ENCODE assay signal across 8 cellular contexts in the genomic region with DNA sequence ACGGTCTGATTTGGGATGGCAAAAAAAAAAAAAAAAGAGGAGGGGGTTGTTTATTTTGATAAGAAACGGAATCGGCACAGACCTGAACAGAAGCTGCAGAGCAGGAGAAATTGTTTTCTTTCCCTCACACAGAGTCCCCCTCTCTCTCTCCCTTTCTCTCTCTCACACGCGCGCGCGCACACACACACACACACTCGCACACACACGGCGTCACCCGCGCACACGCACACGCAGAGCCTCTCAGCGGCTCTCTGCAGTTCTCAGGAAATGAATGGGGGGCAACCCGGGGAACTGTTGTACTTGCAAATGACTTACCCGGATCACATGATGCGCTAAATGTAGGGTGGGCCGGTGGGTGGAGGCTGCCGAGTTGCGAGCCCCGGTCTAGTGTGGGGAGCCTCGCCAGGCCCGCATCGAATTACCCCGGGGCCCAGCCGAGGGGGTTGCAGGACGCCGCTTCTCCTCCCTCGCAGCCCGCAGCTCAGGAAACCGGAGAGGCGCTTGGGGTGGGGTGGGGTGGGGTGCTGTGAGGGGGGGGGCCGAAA. TPM values are rescaled to one million over a fixed set of nuclear protein-coding genes. Genes with fewer than 3 reads are reported as not detected.
A peak's percentile ranks its signal among the peaks of the same experiment; 100 is the strongest.
DNase-seq lines count a peak whose midpoint lies in the region; ATAC-seq lines count a peak whose summit lies in the region.

No MANE protein-coding gene starts in this region.

- peak overlapping the region; percentile 98 for H3K27ac ChIP-seq in naive thymus-derived CD4-positive, alpha-beta T cell (ENCODE audit: low read depth, low read length)

- H3K4me1 Mint-ChIP-seq in activated T-cell treated with anti-CD3 and anti-CD28 coated beads, Interleukin-2, amount 50 U/mL, for 4 hours (ENCODE audit: low read depth), result peaks cover 33% of the 10 kb centered on the region
- peaks cover 14 to 38% (median 37%) of the 10 kb centered on the region in 7 donors for H3K4me1 Mint-ChIP-seq in naive thymus-derived CD4-positive, alpha-beta T cell

- DNase-seq in Caki2 (ENCODE audit: low read depth), result peak; percentile 79
- peak; percentile 66 for DNase-seq in HT-29 (ENCODE audit: low spot score)
- DNase-seq in OCI-M1 (lab: John Stamatoyannopoulos, UW), result peak; percentile 70
- DNase-seq in activated T-cell treated with anti-CD3 and anti-CD28 coated beads, Interleukin-2, amount 50 U/mL, for 4 hours, result peak; percentile 82
- peak; percentile 95 for DNase-seq in fibroblast of gingiva (ENCODE audit: low read depth)
- peak; percentile 69 to 97 (median 93) for DNase-seq in naive thymus-derived CD4-positive, alpha-beta T cell
- peak; percentile 85 to 90 for DNase-seq in stimulated activated CD8-positive, alpha-beta memory T cell treated with anti-CD3 and anti-CD28 coated beads, Interleukin-7, amount 100 ng/mL, for 4 hours (ENCODE audit: low read depth in 2 of 2)

- peaks cover 0 to 6% (median 0%) of the 10 kb centered on the region in 3 experiments for H3K36me3 ChIP-seq in naive thymus-derived CD4-positive, alpha-beta T cell (ENCODE audit: control insufficient read depth in 2 of 3, insufficient read depth in 3 of 3, low read length in 3 of 3)

- peak; percentile 37 for ATAC-seq in GM21367 (IDR thresholded peaks at IDR 0.05; ENCODE audit: unreplicated experiment)
- ATAC-seq in activated T-cell treated with anti-CD3 and anti-CD28 coated beads, Interleukin-2, amount 50 U/mL, for 4 hours, result peak; percentile 55 to 59
- ATAC-seq in naive thymus-derived CD4-positive, alpha-beta T cell, result peak; percentile 72

- peak overlapping the region; percentile 97 to 100 (median 99) for H3K27ac Mint-ChIP-seq in naive thymus-derived CD4-positive, alpha-beta T cell

- in situ Hi-C loops in Caki2 (cut with HindIII; ENCODE audit: low pct_unique_long_range_greater_than_20kb, low sequenced_read_pairs), result no loop called here

- H3K27me3 ChIP-seq in naive thymus-derived CD4-positive, alpha-beta T cell (ENCODE audit: control insufficient read depth in 2 of 2, insufficient read depth in 2 of 2, low read length in 2 of 2), result no peaks in the 10 kb centered on the region

- no peaks in the 10 kb centered on the region for H3K9me3 ChIP-seq in naive thymus-derived CD4-positive, alpha-beta T cell (ENCODE audit: control insufficient read depth in 2 of 3, low read length in 3 of 3)

- intact Hi-C loops in naive thymus-derived CD4-positive, alpha-beta T cell (cut with micrococcal nuclease), result loop anchor here (1.0 to 5.0 kb wide), 25 partner anchors 15 to 1416 kb away; a partner anchor contains a TSS

- H3K4me3 ChIP-seq in naive thymus-derived CD4-positive, alpha-beta T cell (ENCODE audit: low read length), result peak overlapping the region; percentile 86

- POLR2A ChIA-PET in naive thymus-derived CD4-positive, alpha-beta T cell (lab: Charles Lee), result interaction anchor here (0.6 to 8.0 kb wide), 25 partner anchors 42 to 376 kb away, joined by 3 to 122 read pairs (median 6); no protein-coding TSS in a partner anchor

- H3K27me3 Mint-ChIP-seq in activated T-cell treated with anti-CD3 and anti-CD28 coated beads, Interleukin-2, amount 50 U/mL, for 4 hours (ENCODE audit: low read depth), result no peaks in the 10 kb centered on the region
- H3K27me3 Mint-ChIP-seq in naive thymus-derived CD4-positive, alpha-beta T cell, result peaks cover 0 to 5% (median 0%) of the 10 kb centered on the region in 5 donors

- H3K9me3 Mint-ChIP-seq in activated T-cell treated with anti-CD3 and anti-CD28 coated beads, Interleukin-2, amount 50 U/mL, for 4 hours, result no peaks in the 10 kb centered on the region
- peaks cover 0 to 5% (median 0%) of the 10 kb centered on the region in 11 donors for H3K9me3 Mint-ChIP-seq in naive thymus-derived CD4-positive, alpha-beta T cell

- no peaks in the 10 kb centered on the region for H3K36me3 Mint-ChIP-seq in activated T-cell treated with anti-CD3 and anti-CD28 coated beads, Interleukin-2, amount 50 U/mL, for 4 hours (ENCODE audit: insufficient read depth)
- H3K36me3 Mint-ChIP-seq in naive thymus-derived CD4-positive, alpha-beta T cell, result peaks cover 0 to 6% (median 0%) of the 10 kb centered on the region in 5 donors

- peaks cover 24 to 39% of the 10 kb centered on the region in 2 donors for H3K4me1 ChIP-seq in naive thymus-derived CD4-positive, alpha-beta T cell (ENCODE audit: control insufficient read depth in 2 of 2, insufficient read depth in 2 of 2, low read length in 2 of 2)

- peak overlapping the region; percentile 94 for H3K4me3 Mint-ChIP-seq in activated T-cell treated with anti-CD3 and anti-CD28 coated beads, Interleukin-2, amount 50 U/mL, for 4 hours
- H3K4me3 Mint-ChIP-seq in naive thymus-derived CD4-positive, alpha-beta T cell, result peak overlapping the region in 8 of 10 donors; percentile 92 to 100 (median 97)

- CTCF ChIA-PET in naive thymus-derived CD4-positive, alpha-beta T cell (lab: Charles Lee), result interaction anchor here (0.6 to 5.9 kb wide), 4 partner anchors 149 to 322 kb away, joined by 3 to 73 read pairs (median 3); no protein-coding TSS in a partner anchor

RNA-seq across cellular contexts. Expression of a gene that starts 0.5 kb away (rescaled TPM):
- 1.1 and 5.1 TPM in 2 replicates for total RNA-seq in Caki2 (2014; rRNA removed; shearing (Covaris generic); ENCODE audit: low replicate concordance)
- 5.1 and 5.7 TPM in 2 replicates for total RNA-seq in HT-29 (2014; rRNA removed; shearing (Covaris generic))
- total RNA-seq in activated T-cell treated with anti-CD3 and anti-CD28 coated beads, Interleukin-2, amount 50 U/mL, for 4 hours, result 10 to 100 TPM in 2 of 3 donors, 1 to 10 TPM in 1; 7.4 to 12.3 (median 10.5) TPM
- total RNA-seq in naive thymus-derived CD4-positive, alpha-beta T cell, result 10 to 100 TPM; 34.0 to 86.9 (median 81.9) TPM
- polyA plus RNA-seq in naive thymus-derived CD4-positive, alpha-beta T cell, result 10 to 100 TPM; 19.9 to 24.8 TPM

Comparison
In these comparisons a context has a peak if more than half of its experiments do, and no peak if none do; other contexts are left out.
1. Peak in every context shown above with its lines: DNase-seq, ATAC-seq, H3K4me3 ChIP-seq and H3K27ac ChIP-seq.